8 cellular contexts compared by ENCODE assay signal in the genomic region with DNA sequence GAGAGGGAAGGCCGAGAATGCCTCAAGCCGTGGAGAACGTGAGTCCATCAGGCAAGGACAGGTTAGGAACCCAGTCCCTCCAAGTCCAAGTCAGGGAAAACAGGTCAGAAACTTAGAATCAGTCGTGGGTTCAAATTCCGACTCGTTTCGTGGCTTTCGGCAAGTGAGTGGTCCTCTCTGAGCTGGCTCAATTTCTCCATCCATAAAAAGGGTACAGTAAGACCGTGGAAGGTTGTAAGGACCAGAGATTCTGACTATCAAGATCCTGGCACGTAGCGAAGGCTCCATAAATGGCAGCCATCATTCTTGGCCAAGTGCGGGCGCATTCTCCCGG. TPM values are rescaled to one million over a fixed set of nuclear protein-coding genes. Genes with fewer than 3 reads are reported as not detected.
DNase-seq lines count a peak whose midpoint lies in the region; ATAC-seq and TF ChIP-seq lines count a peak whose summit lies in the region.

No MANE protein-coding gene starts in this region.

- no peak for ATAC-seq in activated T-cell treated with anti-CD3 and anti-CD28 coated beads, Interleukin-2, amount 50 U/mL, for 72 hours (replicated peaks in 1 of 2)
- ATAC-seq in lower lobe of right lung (no peak), HG03139 (IDR thresholded peaks at IDR 0.05; ENCODE audit: unreplicated experiment) (no peak)

- H3K27ac ChIP-seq in lower lobe of right lung: no peak overlapping the region
- H3K27ac ChIP-seq in tibial artery: no peak overlapping the region

- TF ChIP-seq CTCF in astrocyte of the cerebellum (IDR thresholded peaks at IDR 0.05; ENCODE audit: low read depth, low read length, missing control alignments) (no peak), lower lobe of right lung (IDR thresholded peaks at IDR 0.05) (no peak), tibial artery (IDR thresholded peaks at IDR 0.05) (no peak)

- no peaks in the 10 kb centered on the region for H3K36me3 ChIP-seq in lower lobe of right lung
- H3K36me3 ChIP-seq in tibial artery: no peaks in the 10 kb centered on the region

- no peaks in the 10 kb centered on the region for H3K9me3 Mint-ChIP-seq in activated T-cell treated with anti-CD3 and anti-CD28 coated beads, Interleukin-2, amount 50 U/mL, for 72 hours

- H3K4me3 ChIP-seq in astrocyte of the cerebellum (ENCODE audit: low read depth, low read length) (peak overlapping the region; percentile 62), lower lobe of right lung (peak overlapping the region; percentile 61), tibial artery (peak overlapping the region; percentile 61 to 81)

- peaks cover 41% of the 10 kb centered on the region for H3K27me3 ChIP-seq in lower lobe of right lung (ENCODE audit: low read depth)
- H3K27me3 ChIP-seq in tibial artery: peaks cover 0 to 11% of the 10 kb centered on the region in 2 donors

- H3K27ac Mint-ChIP-seq in activated T-cell treated with anti-CD3 and anti-CD28 coated beads, Interleukin-2, amount 50 U/mL, for 72 hours: no peak overlapping the region

- H3K36me3 Mint-ChIP-seq in activated T-cell treated with anti-CD3 and anti-CD28 coated beads, Interleukin-2, amount 50 U/mL, for 72 hours (ENCODE audit: insufficient read depth in 2 of 2): peaks cover 3% of the 10 kb centered on the region in 2 donors

- no peak for DNase-seq in activated T-cell treated with anti-CD3 and anti-CD28 coated beads, Interleukin-2, amount 50 U/mL, for 72 hours
- no peak for DNase-seq in activated T-cell treated with anti-CD3 and anti-CD28 coated beads, Interleukin-2, amount 50 U/mL, for 1 hour
- DNase-seq in astrocyte of the cerebellum (ENCODE audit: low read depth) (no peak), lower lobe of right lung (no peak), tibial artery (no peak), NCI-H2081 treated with DMSO at 0.1 percent for 48 hours (lab: John Stamatoyannopoulos, UW) (no peak), COR-L47 (lab: John Stamatoyannopoulos, UW) (no peak)

- peaks cover 21% of the 10 kb centered on the region for H3K4me1 ChIP-seq in lower lobe of right lung
- H3K4me1 ChIP-seq in tibial artery: peaks cover 0 to 23% (median 16%) of the 10 kb centered on the region in 4 donors

- H3K9me3 ChIP-seq in lower lobe of right lung (no peaks in the 10 kb centered on the region), tibial artery (no peaks in the 10 kb centered on the region)

- in situ Hi-C loops in astrocyte of the cerebellum (cut with HindIII; ENCODE audit: low sequenced_read_pairs): no loop called here

- H3K27me3 Mint-ChIP-seq in activated T-cell treated with anti-CD3 and anti-CD28 coated beads, Interleukin-2, amount 50 U/mL, for 72 hours (ENCODE audit: low read depth): peaks cover 53% of the 10 kb centered on the region

- intact Hi-C loops in lower lobe of right lung (cut with DNase I): no loop called here
- intact Hi-C loops in tibial artery (cut with DNase I; ENCODE audit: low total_unique reads): no loop called here

- peaks cover 4% of the 10 kb centered on the region for H3K4me1 Mint-ChIP-seq in activated T-cell treated with anti-CD3 and anti-CD28 coated beads, Interleukin-2, amount 50 U/mL, for 72 hours (ENCODE audit: low read depth)

- peak overlapping the region; percentile 73 to 78 for H3K4me3 Mint-ChIP-seq in activated T-cell treated with anti-CD3 and anti-CD28 coated beads, Interleukin-2, amount 50 U/mL, for 72 hours

RNA-seq across cellular contexts. Expression of a gene that starts 0.6 kb away (rescaled TPM):
- 1 to 10 TPM; 4.4 to 5.8 TPM for total RNA-seq in activated T-cell treated with anti-CD3 and anti-CD28 coated beads, Interleukin-2, amount 50 U/mL, for 72 hours
- 0.44 TPM for total RNA-seq in lower lobe of right lung
